Comparison of ENCODE assay signal across 16 cellular contexts in genomic region chr7:74185636-74186035, GRCh38. TPM values are rescaled to one million over a fixed set of nuclear protein-coding genes. Genes with fewer than 3 reads are reported as not detected.
A peak's percentile ranks its signal among the peaks of the same experiment; 100 is the strongest.
DNase-seq lines count a peak whose midpoint lies in the region; ATAC-seq and TF ChIP-seq lines count a peak whose summit lies in the region.
"Had no signal": no experiment of that assay in that cellular context is flagged by ENCODE, and none has a peak within 500 bp of the region (broad histone marks: within the 10 kb centered on the region; RNA-seq: fewer than 3 reads in every experiment).

No MANE protein-coding gene starts in this region.

- DNase-seq in activated naive CD4-positive, alpha-beta T cell treated with anti-CD3 and anti-CD28 coated beads, Interleukin-2, amount 10 ng/mL, durations not matched to agents 7 days and 5 days = no peak
- DNase-seq in activated naive CD4-positive, alpha-beta T cell treated with Interleukin-2 at 50 U/mL for 16 hours = no peak
- DNase-seq in RWPE2 (ENCODE audit: low spot score) = no peak
- no peak for DNase-seq in fibroblast of lung (ENCODE audit: low read depth in 2 of 2)
- DNase-seq in smooth muscle cell (lab: John Stamatoyannopoulos, UW; ENCODE audit: unreplicated experiment) = no peak
- DNase-seq in HK-2 (ENCODE audit: unreplicated experiment) = no peak
- no peak for DNase-seq in upper lobe of left lung
- no peak for DNase-seq in HAP-1 (ENCODE audit: low spot score in 2 of 2)
- DNase-seq: hippocampal formation; NCI-H1930; NCI-H526; PC-9; stimulated activated CD4-positive, alpha-beta T cell treated with anti-CD3 and anti-CD28 coated beads, Interleukin-1b, Interleukin-23, amount 100 ng/mL, for 48 hours; SW 1271; tibial artery had no signal

- H3K4me2 ChIP-seq in fibroblast of lung (ENCODE audit: extremely low read depth, insufficient read depth, low read length) (peak overlapping the region; percentile 26), smooth muscle cell (no peak overlapping the region)
- H3K4me2 ChIP-seq: PC-9 had no signal

- H3K9ac ChIP-seq in fibroblast of lung (ENCODE audit: insufficient read depth, low read length) (no peak overlapping the region), smooth muscle cell (ENCODE audit: low read depth) (no peak overlapping the region)

- H3K27ac Mint-ChIP-seq in activated naive CD4-positive, alpha-beta T cell treated with anti-CD3 and anti-CD28 coated beads, Interleukin-2, amount 10 ng/mL, durations not matched to agents 7 days and 5 days = peak overlapping the region; percentile 65
- H3K27ac Mint-ChIP-seq: activated T-helper 1 cell treated with anti-CD3 and anti-CD28 coated beads, Interleukin-12 subunit alpha, Interleukin-12 subunit beta, Interleukin-2, Interleukin-4 antibody, amounts not matched to agents 30 ng/mL and 10 ng/mL and 1 ng/mL, durations not matched to agents 14 hours and 24 hours and 36 hours had no signal

- H3K27me3 Mint-ChIP-seq in activated naive CD4-positive, alpha-beta T cell treated with anti-CD3 and anti-CD28 coated beads, Interleukin-2, amount 10 ng/mL, durations not matched to agents 7 days and 5 days = no peaks in the 10 kb centered on the region

- H3K27me3 ChIP-seq in RWPE2 (ENCODE audit: insufficient read depth, poor library complexity, severe bottlenecking) (no peaks in the 10 kb centered on the region), fibroblast of lung (ENCODE audit: control insufficient read depth, insufficient read depth, low read length) (no peaks in the 10 kb centered on the region), smooth muscle cell (ENCODE audit: low read depth) (no peaks in the 10 kb centered on the region), upper lobe of left lung (no peaks in the 10 kb centered on the region), HAP-1 (ENCODE audit: low read depth) (no peaks in the 10 kb centered on the region)
- H3K27me3 ChIP-seq: tibial artery had no signal

- H3K4me3 Mint-ChIP-seq in activated naive CD4-positive, alpha-beta T cell treated with anti-CD3 and anti-CD28 coated beads, Interleukin-2, amount 10 ng/mL, durations not matched to agents 7 days and 5 days = no peak overlapping the region
- H3K4me3 Mint-ChIP-seq: activated T-helper 1 cell treated with anti-CD3 and anti-CD28 coated beads, Interleukin-12 subunit alpha, Interleukin-12 subunit beta, Interleukin-2, Interleukin-4 antibody, amounts not matched to agents 30 ng/mL and 10 ng/mL and 1 ng/mL, durations not matched to agents 14 hours and 24 hours and 36 hours had no signal

- TF ChIP-seq CTCF in RWPE2 (IDR thresholded peaks at IDR 0.05; ENCODE audit: poor library complexity, severe bottlenecking) = no peak
- TF ChIP-seq CTCF in fibroblast of lung (conservative IDR thresholded peaks at IDR 0.05 in 1 of 2, IDR thresholded peaks at IDR 0.05 in 1 of 2; ENCODE audit: low read depth in 1 of 2, low read length in 2 of 2) = no peak
- no peak for TF ChIP-seq CTCF in smooth muscle cell (IDR thresholded peaks at IDR 0.05; ENCODE audit: borderline replicate concordance, insufficient read depth, poor library complexity, severe bottlenecking)
- TF ChIP-seq CTCF in upper lobe of left lung (IDR thresholded peaks at IDR 0.05) = no peak

- peaks cover 77% of the 10 kb centered on the region for H3K36me3 ChIP-seq in RWPE2 (ENCODE audit: low read depth)
- H3K36me3 ChIP-seq in fibroblast of lung (ENCODE audit: control insufficient read depth, insufficient read depth, low read length) = peaks cover 9% of the 10 kb centered on the region
- H3K36me3 ChIP-seq in smooth muscle cell (ENCODE audit: low read depth) = peaks cover 4% of the 10 kb centered on the region
- H3K36me3 ChIP-seq in upper lobe of left lung = peaks cover 16 to 42% (median 26%) of the 10 kb centered on the region in 4 donors
- H3K36me3 ChIP-seq in HAP-1 (replicated peaks) = peaks cover 73% of the 10 kb centered on the region

- peaks cover 8% of the 10 kb centered on the region for H3F3A ChIP-seq in smooth muscle cell (ENCODE audit: low read depth)

- H3K27ac ChIP-seq in RWPE2 (ENCODE audit: poor library complexity, severe bottlenecking) (peak overlapping the region; percentile 44), fibroblast of lung (ENCODE audit: insufficient read depth, low read length) (no peak overlapping the region), smooth muscle cell (ENCODE audit: low read depth) (peak overlapping the region; percentile 22), upper lobe of left lung (peak overlapping the region in 2 of 4 donors; percentile 36 to 45)
- H3K27ac ChIP-seq: PC-9 had no signal

- no peak for TF ChIP-seq EP300 in upper lobe of left lung (IDR thresholded peaks at IDR 0.05)

- peaks cover 44% of the 10 kb centered on the region for H3K4me1 ChIP-seq in RWPE2 (ENCODE audit: insufficient read depth, poor library complexity, severe bottlenecking)
- peaks cover 11% of the 10 kb centered on the region for H3K4me1 ChIP-seq in fibroblast of lung (ENCODE audit: control insufficient read depth, extremely low read depth, insufficient read depth, low read length)
- no peaks in the 10 kb centered on the region for H3K4me1 ChIP-seq in smooth muscle cell (ENCODE audit: low read depth)
- H3K4me1 ChIP-seq in upper lobe of left lung = peaks cover 72 to 79% (median 77%) of the 10 kb centered on the region in 4 donors
- peaks cover under 1% of the 10 kb centered on the region; the same call in 1 of the 2 replicates for H3K4me1 ChIP-seq in HAP-1

- TF ChIP-seq POLR2A in upper lobe of left lung (IDR thresholded peaks at IDR 0.05) = no peak

- CTCF ChIA-PET in activated naive CD4-positive, alpha-beta T cell treated with anti-CD3 and anti-CD28 coated beads, Interleukin-2, amount 10 ng/mL, durations not matched to agents 7 days and 5 days (lab: Charles Lee) = no interaction called here

- in situ Hi-C loops in HAP-1 (cut with MboI; ENCODE audit: low sequenced_read_pairs) = no loop called here

- ATAC-seq in RWPE2 (ENCODE audit: low read depth) (no peak), upper lobe of left lung (ENCODE audit: low FRiP score in 2 of 2) (no peak)

- H3K9me3 ChIP-seq in RWPE2 (ENCODE audit: severe bottlenecking) = no peaks in the 10 kb centered on the region
- no peaks in the 10 kb centered on the region for H3K9me3 ChIP-seq in fibroblast of lung (ENCODE audit: control insufficient read depth, insufficient read depth, low read depth, low read length)
- H3K9me3 ChIP-seq in smooth muscle cell (replicated peaks; ENCODE audit: low read depth) = no peaks in the 10 kb centered on the region
- no peaks in the 10 kb centered on the region for H3K9me3 ChIP-seq in upper lobe of left lung
- H3K9me3 ChIP-seq in HAP-1 = no peaks in the 10 kb centered on the region
- H3K9me3 ChIP-seq: tibial artery had no signal

- H3K9me3 Mint-ChIP-seq in activated naive CD4-positive, alpha-beta T cell treated with anti-CD3 and anti-CD28 coated beads, Interleukin-2, amount 10 ng/mL, durations not matched to agents 7 days and 5 days = no peaks in the 10 kb centered on the region
- H3K9me3 Mint-ChIP-seq: activated T-helper 1 cell treated with anti-CD3 and anti-CD28 coated beads, Interleukin-12 subunit alpha, Interleukin-12 subunit beta, Interleukin-2, Interleukin-4 antibody, amounts not matched to agents 30 ng/mL and 10 ng/mL and 1 ng/mL, durations not matched to agents 14 hours and 24 hours and 36 hours had no signal

- H3K79me2 ChIP-seq in fibroblast of lung (ENCODE audit: control insufficient read depth, insufficient read depth, low read length) (peaks cover 97% of the 10 kb centered on the region), smooth muscle cell (ENCODE audit: low read depth) (peaks cover 94% of the 10 kb centered on the region)

- peaks cover 50% of the 10 kb centered on the region for H3K4me1 Mint-ChIP-seq in activated naive CD4-positive, alpha-beta T cell treated with anti-CD3 and anti-CD28 coated beads, Interleukin-2, amount 10 ng/mL, durations not matched to agents 7 days and 5 days

- H4K20me1 ChIP-seq in fibroblast of lung (ENCODE audit: control insufficient read depth, extremely low read depth, insufficient read depth, low read length) (peaks cover 6% of the 10 kb centered on the region), smooth muscle cell (ENCODE audit: low read depth) (peaks cover 100% of the 10 kb centered on the region)

- 71% methylated on average over 5 of the region's 5 CpGs for WGBS in smooth muscle cell (ENCODE audit: low lambda C conversion rate)
- 9 to 12% methylated on average over 5 of the region's 5 CpGs for WGBS in upper lobe of left lung, 2 donors

- H2AFZ ChIP-seq in fibroblast of lung (ENCODE audit: low read length) (no peak overlapping the region), smooth muscle cell (ENCODE audit: low read depth) (no peak overlapping the region)
- H2AFZ ChIP-seq: PC-9 had no signal

- no peak overlapping the region for H3K4me3 ChIP-seq in RWPE2 (ENCODE audit: severe bottlenecking)
- H3K4me3 ChIP-seq in fibroblast of lung (replicated peaks in 1 of 4; ENCODE audit: control extremely low read depth in 1 of 4, insufficient read depth in 1 of 4, low read depth in 3 of 4, low read length in 4 of 4) = no peak overlapping the region
- no peak overlapping the region for H3K4me3 ChIP-seq in smooth muscle cell
- no peak overlapping the region for H3K4me3 ChIP-seq in upper lobe of left lung
- H3K4me3 ChIP-seq in HAP-1 = no peak overlapping the region
- H3K4me3 ChIP-seq: PC-9, tibial artery had no signal

- peaks cover 53% of the 10 kb centered on the region for H3K36me3 Mint-ChIP-seq in activated naive CD4-positive, alpha-beta T cell treated with anti-CD3 and anti-CD28 coated beads, Interleukin-2, amount 10 ng/mL, durations not matched to agents 7 days and 5 days

RNA-seq across cellular contexts. Expression of gene EIF4H, which starts 11.5 kb away (rescaled TPM):
- 308 and 361 TPM in 2 replicates for total RNA-seq in fibroblast of lung
- polyA plus RNA-seq in fibroblast of lung = 292 and 301 TPM in 2 replicates
- polyA plus RNA-seq in fibroblast of lung (2012) = 289 and 326 TPM in 2 replicates
- 204 and 250 TPM in 2 replicates for polyA minus RNA-seq in fibroblast of lung (ENCODE audit: low replicate concordance)
- total RNA-seq in smooth muscle cell = 168 and 198 TPM in 2 replicates
- 222 and 241 TPM in 2 replicates for polyA plus RNA-seq in smooth muscle cell
- total RNA-seq in upper lobe of left lung = 100 to 1,000 TPM; 123 to 238 (median 203) TPM

RNA-seq across cellular contexts. Expression of gene LAT2, which starts 24.2 kb away (rescaled TPM):
- 0.26 and 0.50 TPM in 2 replicates for total RNA-seq in fibroblast of lung
- 0.34 and 0.36 TPM in 2 replicates for polyA plus RNA-seq in fibroblast of lung
- 0.40 and 0.54 TPM in 2 replicates for polyA plus RNA-seq in fibroblast of lung (2012)
- polyA minus RNA-seq in fibroblast of lung (ENCODE audit: low replicate concordance) = 0.33 and 6.0 TPM in 2 replicates
- 0.54 TPM in 1 of 2 replicates, not detected in the other for total RNA-seq in smooth muscle cell
- 0.39 TPM in 1 of 2 replicates, not detected in the other for polyA plus RNA-seq in smooth muscle cell
- 10 to 100 TPM; 15.2 to 77.1 (median 34.7) TPM for total RNA-seq in upper lobe of left lung

Comparison
In these comparisons a context has a peak if more than half of its experiments do, and no peak if none do; other contexts are left out.
1. RNA of gene LAT2, which starts 24.2 kb away (total RNA-seq): 15.2 to 77.1 TPM in upper lobe of left lung; 0.26 to 0.50 TPM in fibroblast of lung and 0.54 TPM in smooth muscle cell; every median in the first group is over 10 times any median in the second.